In genomic region chr17:57838857-57839570, GRCh38 we compare ENCODE assay signal across 25 cellular contexts. TPM values are rescaled to one million over a fixed set of nuclear protein-coding genes. Genes with fewer than 3 reads are reported as not detected.
DNase-seq lines count a peak whose midpoint lies in the region; ATAC-seq and TF ChIP-seq lines count a peak whose summit lies in the region.
"Had no signal": no experiment of that assay in that cellular context is flagged by ENCODE, and none has a peak within 500 bp of the region (broad histone marks: within the 10 kb centered on the region; RNA-seq: fewer than 3 reads in every experiment).

No MANE protein-coding gene starts in this region.

- CTCF ChIA-PET in activated CD8-positive, alpha-beta T cell treated with anti-CD3 and anti-CD28 coated beads for 36 hours (lab: Charles Lee) = interaction anchor here (1.0 to 1.6 kb wide), 2 partner anchors 55 to 56 kb away, joined by 4 to 5 read pairs; no protein-coding TSS in a partner anchor
- CTCF ChIA-PET in activated CD8-positive, alpha-beta T cell treated with anti-CD3 and anti-CD28 coated beads, Interleukin-2, amount 10 ng/mL, durations not matched to agents 7 days and 5 days (lab: Charles Lee) = interaction anchor here (0.7 to 1.7 kb wide), 3 partner anchors 10 to 241 kb away, joined by 3 read pairs; no protein-coding TSS in a partner anchor

- intact Hi-C loops in activated CD8-positive, alpha-beta T cell treated with anti-CD3 and anti-CD28 coated beads for 36 hours (cut with micrococcal nuclease) = no loop called here
- intact Hi-C loops in esophagus muscularis mucosa (cut with DNase I) (no loop called here), stomach (cut with DNase I; ENCODE audit: low total_unique reads) (no loop called here)

- POLR2A ChIA-PET in activated CD8-positive, alpha-beta T cell treated with anti-CD3 and anti-CD28 coated beads for 36 hours (lab: Charles Lee) = interaction anchor here (0.6 to 1.4 kb wide), 4 partner anchors 9 to 241 kb away, joined by 3 to 6 read pairs (median 4); partner anchors contain the start of gene MRPS23
- POLR2A ChIA-PET in activated CD8-positive, alpha-beta T cell treated with anti-CD3 and anti-CD28 coated beads, Interleukin-2, amount 10 ng/mL, durations not matched to agents 7 days and 5 days (lab: Charles Lee) = interaction anchor here (0.6 to 1.1 kb wide), 2 partner anchors 9 to 341 kb away, joined by 4 read pairs; no protein-coding TSS in a partner anchor

- no peak for DNase-seq in activated CD8-positive, alpha-beta T cell treated with anti-CD3 and anti-CD28 coated beads for 36 hours
- DNase-seq in activated CD8-positive, alpha-beta T cell treated with anti-CD3 and anti-CD28 coated beads, Interleukin-2, amount 10 ng/mL, durations not matched to agents 7 days and 5 days = no peak
- no peak for DNase-seq in esophagus muscularis mucosa (ENCODE audit: extremely low spot score)
- DNase-seq in right atrium auricular region (ENCODE audit: low spot score) = no peak
- no peak for DNase-seq in stomach
- no peak for DNase-seq in GM03348 (ENCODE audit: low spot score)
- no peak for DNase-seq in activated T-cell treated with anti-CD3 and anti-CD28 coated beads, Interleukin-2, amount 50 U/mL, for 4 hours
- no peak for DNase-seq in activated T-cell treated with anti-CD3 and anti-CD28 coated beads for 4 hours
- DNase-seq: ACHN; CD4-positive, alpha-beta T cell; COR-L47; DMS79 treated with DMSO at 0.1 percent for 48 hours; GM23248; IMR-90; NCI-H1105; NCI-H146; NCI-H2029 treated with DMSO at 0.1 percent for 48 hours; NCI-H226; NCI-H524; NCI-H774; OCI-M1 had no signal

- H3K4me3 ChIP-seq in esophagus muscularis mucosa (no peak overlapping the region), right atrium auricular region (no peak overlapping the region), stomach (no peak overlapping the region)
- H3K4me3 ChIP-seq: BLaER1, GM23248, HAP-1 had no signal

- no peak for TF ChIP-seq POLR2A in esophagus muscularis mucosa (IDR thresholded peaks at IDR 0.05; ENCODE audit: low read depth)
- no peak for TF ChIP-seq POLR2A in stomach (IDR thresholded peaks at IDR 0.05)

- H3K9me3 ChIP-seq in esophagus muscularis mucosa = no peaks in the 10 kb centered on the region
- H3K9me3 ChIP-seq in right atrium auricular region = no peaks in the 10 kb centered on the region
- no peaks in the 10 kb centered on the region for H3K9me3 ChIP-seq in stomach
- H3K9me3 ChIP-seq: BLaER1, HAP-1 had no signal

- 63% methylated on average over 6 of the region's 6 CpGs for WGBS in esophagus muscularis mucosa
- 32 to 58% (median 37%) methylated on average over 6 of the region's 6 CpGs for WGBS in stomach, 5 donors

- H3K36me3 Mint-ChIP-seq in activated CD8-positive, alpha-beta T cell treated with anti-CD3 and anti-CD28 coated beads for 36 hours (ENCODE audit: low read depth) = peaks cover 27% of the 10 kb centered on the region
- H3K36me3 Mint-ChIP-seq in activated CD8-positive, alpha-beta T cell treated with anti-CD3 and anti-CD28 coated beads, Interleukin-2, amount 10 ng/mL, durations not matched to agents 7 days and 5 days (ENCODE audit: low read depth) = peaks cover 26% of the 10 kb centered on the region
- H3K36me3 Mint-ChIP-seq in activated T-cell treated with anti-CD3 and anti-CD28 coated beads, Interleukin-2, amount 50 U/mL, for 4 hours (ENCODE audit: insufficient read depth) = peaks cover 24% of the 10 kb centered on the region

- H3K9me3 Mint-ChIP-seq in activated CD8-positive, alpha-beta T cell treated with anti-CD3 and anti-CD28 coated beads for 36 hours = no peaks in the 10 kb centered on the region
- no peaks in the 10 kb centered on the region for H3K9me3 Mint-ChIP-seq in activated CD8-positive, alpha-beta T cell treated with anti-CD3 and anti-CD28 coated beads, Interleukin-2, amount 10 ng/mL, durations not matched to agents 7 days and 5 days (ENCODE audit: insufficient read depth)
- no peaks in the 10 kb centered on the region for H3K9me3 Mint-ChIP-seq in activated T-cell treated with anti-CD3 and anti-CD28 coated beads, Interleukin-2, amount 50 U/mL, for 4 hours
- H3K9me3 Mint-ChIP-seq: CD4-positive, alpha-beta T cell had no signal

- TF ChIP-seq EP300 in esophagus muscularis mucosa (IDR thresholded peaks at IDR 0.05) = no peak
- no peak for TF ChIP-seq EP300 in stomach (IDR thresholded peaks at IDR 0.05)

- no peak overlapping the region for H3K4me3 Mint-ChIP-seq in activated CD8-positive, alpha-beta T cell treated with anti-CD3 and anti-CD28 coated beads for 36 hours
- no peak overlapping the region for H3K4me3 Mint-ChIP-seq in activated CD8-positive, alpha-beta T cell treated with anti-CD3 and anti-CD28 coated beads, Interleukin-2, amount 10 ng/mL, durations not matched to agents 7 days and 5 days
- H3K4me3 Mint-ChIP-seq in activated T-cell treated with anti-CD3 and anti-CD28 coated beads, Interleukin-2, amount 50 U/mL, for 4 hours = no peak overlapping the region
- H3K4me3 Mint-ChIP-seq: CD4-positive, alpha-beta T cell had no signal

- peak overlapping the region; percentile 55 to 89 (median 66) for H3K27ac ChIP-seq in esophagus muscularis mucosa (replicated peaks in 1 of 4)
- peak overlapping the region; percentile 72 to 79 for H3K27ac ChIP-seq in right atrium auricular region
- H3K27ac ChIP-seq in stomach = peak overlapping the region; percentile 9 to 74 (median 61)
- H3K27ac ChIP-seq: 22Rv1, BLaER1, GM23248, KMS-11 had no signal

- no peak for ATAC-seq in activated CD8-positive, alpha-beta T cell treated with anti-CD3 and anti-CD28 coated beads for 36 hours
- no peak for ATAC-seq in activated CD8-positive, alpha-beta T cell treated with anti-CD3 and anti-CD28 coated beads, Interleukin-2, amount 10 ng/mL, durations not matched to agents 7 days and 5 days
- no peak for ATAC-seq in activated T-cell treated with anti-CD3 and anti-CD28 coated beads, Interleukin-2, amount 50 U/mL, for 4 hours

- peaks cover 17 to 41% (median 27%) of the 10 kb centered on the region in 4 donors for H3K4me1 ChIP-seq in esophagus muscularis mucosa
- peaks cover 0 to 43% of the 10 kb centered on the region in 2 donors for H3K4me1 ChIP-seq in right atrium auricular region
- H3K4me1 ChIP-seq in stomach = peaks cover 0 to 69% (median 41%) of the 10 kb centered on the region in 4 donors

- TF ChIP-seq CTCF in activated CD8-positive, alpha-beta T cell treated with anti-CD3 and anti-CD28 coated beads for 36 hours (IDR thresholded peaks at IDR 0.05) = no peak
- TF ChIP-seq CTCF in esophagus muscularis mucosa (IDR thresholded peaks at IDR 0.05) (no peak), right atrium auricular region (IDR thresholded peaks at IDR 0.05) (no peak), stomach (IDR thresholded peaks at IDR 0.05) (no peak)

- peak overlapping the region; percentile 30 for H3K27ac Mint-ChIP-seq in activated CD8-positive, alpha-beta T cell treated with anti-CD3 and anti-CD28 coated beads for 36 hours
- H3K27ac Mint-ChIP-seq in activated CD8-positive, alpha-beta T cell treated with anti-CD3 and anti-CD28 coated beads, Interleukin-2, amount 10 ng/mL, durations not matched to agents 7 days and 5 days = no peak overlapping the region
- H3K27ac Mint-ChIP-seq: CD4-positive, alpha-beta T cell had no signal

- H3K27me3 Mint-ChIP-seq in activated CD8-positive, alpha-beta T cell treated with anti-CD3 and anti-CD28 coated beads for 36 hours = no peaks in the 10 kb centered on the region
- H3K27me3 Mint-ChIP-seq in activated CD8-positive, alpha-beta T cell treated with anti-CD3 and anti-CD28 coated beads, Interleukin-2, amount 10 ng/mL, durations not matched to agents 7 days and 5 days (ENCODE audit: low read depth) = no peaks in the 10 kb centered on the region
- H3K27me3 Mint-ChIP-seq in activated T-cell treated with anti-CD3 and anti-CD28 coated beads, Interleukin-2, amount 50 U/mL, for 4 hours (ENCODE audit: low read depth) = no peaks in the 10 kb centered on the region
- H3K27me3 Mint-ChIP-seq: CD4-positive, alpha-beta T cell had no signal

- H3K27me3 ChIP-seq in esophagus muscularis mucosa = no peaks in the 10 kb centered on the region
- no peaks in the 10 kb centered on the region for H3K27me3 ChIP-seq in right atrium auricular region
- H3K27me3 ChIP-seq in stomach = no peaks in the 10 kb centered on the region
- H3K27me3 ChIP-seq: BLaER1 had no signal

- H3K36me3 ChIP-seq in esophagus muscularis mucosa (peaks cover 19 to 65% (median 38%) of the 10 kb centered on the region in 4 donors), right atrium auricular region (peaks cover 26% of the 10 kb centered on the region), stomach (peaks cover 17 to 53% (median 42%) of the 10 kb centered on the region in 4 donors)

- peaks cover 14% of the 10 kb centered on the region for H3K4me1 Mint-ChIP-seq in activated CD8-positive, alpha-beta T cell treated with anti-CD3 and anti-CD28 coated beads for 36 hours (ENCODE audit: low read depth)
- peaks cover 10% of the 10 kb centered on the region for H3K4me1 Mint-ChIP-seq in activated CD8-positive, alpha-beta T cell treated with anti-CD3 and anti-CD28 coated beads, Interleukin-2, amount 10 ng/mL, durations not matched to agents 7 days and 5 days (ENCODE audit: low read depth)
- peaks cover 7% of the 10 kb centered on the region for H3K4me1 Mint-ChIP-seq in activated T-cell treated with anti-CD3 and anti-CD28 coated beads, Interleukin-2, amount 50 U/mL, for 4 hours (ENCODE audit: low read depth)

RNA-seq across cellular contexts. Expression of gene MRPS23, which starts 10.8 kb away (rescaled TPM):
- 10 to 100 TPM; 69.5 to 70.0 TPM for total RNA-seq in activated CD8-positive, alpha-beta T cell treated with anti-CD3 and anti-CD28 coated beads for 36 hours
- 10 to 100 TPM; 46.3 to 48.7 TPM for total RNA-seq in activated CD8-positive, alpha-beta T cell treated with anti-CD3 and anti-CD28 coated beads, Interleukin-2, amount 10 ng/mL, durations not matched to agents 7 days and 5 days
- total RNA-seq in esophagus muscularis mucosa (10 to 100 TPM; 11.6 to 22.2 (median 16.9) TPM), right atrium auricular region (10 to 100 TPM; 24.1 to 35.3 TPM), stomach (10 to 100 TPM in 4 of 5 donors, not detected in 1; 12.6 to 26.8 (median 16.8) TPM)
- polyA plus RNA-seq in stomach = 10 to 100 TPM; 25.1 to 43.3 (median 34.2) TPM
- 100 to 1,000 TPM; 116 to 125 (median 118) TPM for total RNA-seq in activated T-cell treated with anti-CD3 and anti-CD28 coated beads, Interleukin-2, amount 50 U/mL, for 4 hours
